Comparison of ENCODE assay signal across 11 cellular contexts in the genomic region with DNA sequence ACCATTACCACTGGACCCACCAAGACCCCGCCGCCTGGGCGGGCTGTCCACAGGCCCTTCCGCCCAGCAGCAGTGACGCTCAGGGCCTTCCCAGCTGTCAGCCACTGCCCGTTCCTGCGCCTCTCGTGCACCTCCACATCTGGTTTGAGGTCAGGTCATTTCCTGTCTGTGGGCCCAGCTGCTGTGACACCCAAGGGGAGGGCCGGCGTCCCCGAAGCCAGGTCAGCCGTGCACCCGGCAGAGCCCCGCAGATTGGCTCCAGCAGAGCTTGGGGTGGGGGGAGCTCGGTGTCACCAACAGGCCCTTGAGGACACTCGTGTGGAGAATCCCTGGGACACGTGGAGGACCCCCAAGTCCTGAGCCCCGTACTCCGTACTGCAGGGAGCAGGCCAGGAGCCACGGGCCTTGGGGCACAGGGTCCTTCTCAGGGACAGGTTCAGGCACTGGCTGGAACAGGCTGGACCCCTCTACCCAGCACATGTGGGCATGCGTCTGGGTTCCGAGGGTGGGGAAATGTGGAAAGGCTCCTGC. TPM values are rescaled to one million over a fixed set of nuclear protein-coding genes. Genes with fewer than 3 reads are reported as not detected.
DNase-seq lines count a peak whose midpoint lies in the region; ATAC-seq and TF ChIP-seq lines count a peak whose summit lies in the region.
"Had no signal": no experiment of that assay in that cellular context is flagged by ENCODE, and none has a peak within 500 bp of the region (broad histone marks: within the 10 kb centered on the region; RNA-seq: fewer than 3 reads in every experiment).

No MANE protein-coding gene starts in this region.

- H3K4me1 ChIP-seq in Peyer's patch (peaks cover 0 to 37% (median 19%) of the 10 kb centered on the region in 4 donors), mucosa of descending colon (ENCODE audit: low read depth) (peaks cover 16% of the 10 kb centered on the region), breast epithelium (no peaks in the 10 kb centered on the region)

- H3K4me3 ChIP-seq in Peyer's patch (no peak overlapping the region), mucosa of descending colon (no peak overlapping the region), breast epithelium (no peak overlapping the region)
- H3K4me3 ChIP-seq: lung, sigmoid colon, SJCRH30 had no signal

- H3K36me3 ChIP-seq in Peyer's patch (peaks cover 0 to 64% (median 0%) of the 10 kb centered on the region in 3 donors), mucosa of descending colon (ENCODE audit: low read depth) (no peaks in the 10 kb centered on the region), breast epithelium (no peaks in the 10 kb centered on the region)

- no peak for TF ChIP-seq POLR2A in Peyer's patch (IDR thresholded peaks at IDR 0.05)
- TF ChIP-seq POLR2A in breast epithelium (IDR thresholded peaks at IDR 0.05): no peak

- H3K9me3 ChIP-seq in Peyer's patch (no peaks in the 10 kb centered on the region), mucosa of descending colon (no peaks in the 10 kb centered on the region), breast epithelium (no peaks in the 10 kb centered on the region)
- H3K9me3 ChIP-seq: sigmoid colon, SJCRH30 had no signal

- TF ChIP-seq CTCF in Peyer's patch (IDR thresholded peaks at IDR 0.05): no peak
- TF ChIP-seq CTCF in mucosa of descending colon (IDR thresholded peaks at IDR 0.05): no peak
- TF ChIP-seq CTCF in breast epithelium (IDR thresholded peaks at IDR 0.05): no peak

- H3K27ac ChIP-seq in Peyer's patch: peak overlapping the region in 1 of 4 donors; percentile 49
- H3K27ac ChIP-seq in breast epithelium: no peak overlapping the region
- H3K27ac ChIP-seq: sigmoid colon, SJCRH30 had no signal

- DNase-seq in NK-92 treated with Interleukin-12 subunit alpha and Interleukin-12 subunit beta, amount 100 ng/mL, for 24 hours (lab: John Stamatoyannopoulos, UW): peak; percentile 31
- DNase-seq in NK-92 (lab: John Stamatoyannopoulos, UW; ENCODE audit: unreplicated experiment) (no peak), Peyer's patch (peak; percentile 50 to 70 (median 55)), mucosa of descending colon (peak; percentile 29 to 69 (median 56)), globus pallidus (ENCODE audit: low spot score) (no peak), breast epithelium (ENCODE audit: low spot score in 2 of 2) (no peak)
- DNase-seq: activated CD4-positive, alpha-beta T cell treated with anti-CD3 and anti-CD28 coated beads, Interleukin-2, amount 50 U/mL, for 4 hours; sigmoid colon had no signal

- ATAC-seq in mucosa of descending colon: no peak
- ATAC-seq: stimulated activated memory B cell treated with anti-CD40 and anti-IgM and Interleukin-4, amounts not matched to agents 10 μg/mL and 1 μg/mL and 100 μg/mL, for 72 hours had no signal

- H3K27me3 ChIP-seq in Peyer's patch: no peaks in the 10 kb centered on the region
- no peaks in the 10 kb centered on the region for H3K27me3 ChIP-seq in breast epithelium
- H3K27me3 ChIP-seq: SJCRH30 had no signal

- intact Hi-C loops in mucosa of descending colon (cut with DNase I, micrococcal nuclease): no loop called here
- intact Hi-C loops in breast epithelium (cut with DNase I; ENCODE audit: low total_unique reads): no loop called here

RNA-seq across cellular contexts. Expression of gene SPATA2L, which starts 4.8 kb away (rescaled TPM):
- total RNA-seq in Peyer's patch: 10 to 100 TPM; 19.0 to 44.7 (median 36.7) TPM
- 10 to 100 TPM; 12.5 to 21.7 (median 14.4) TPM for total RNA-seq in mucosa of descending colon
- 10 to 100 TPM in 2 of 3 donors, 1 to 10 TPM in 1; 9.0 to 15.1 (median 14.3) TPM for total RNA-seq in breast epithelium

RNA-seq across cellular contexts. Expression of gene CDK10, which starts 10.2 kb away (rescaled TPM):
- total RNA-seq in Peyer's patch (100 to 1,000 TPM in 3 of 4 donors, 10 to 100 TPM in 1; 97.9 to 198 (median 158) TPM), mucosa of descending colon (100 to 1,000 TPM in 1 of 3 donors, 10 to 100 TPM in 2; 90.8 to 163 (median 94.5) TPM), breast epithelium (10 to 100 TPM; 31.2 to 84.9 (median 67.2) TPM)

RNA-seq across cellular contexts. Expression of gene VPS9D1, which starts 24.0 kb away (rescaled TPM):
- total RNA-seq in Peyer's patch (10 to 100 TPM; 14.9 to 45.9 (median 27.9) TPM), mucosa of descending colon (10 to 100 TPM; 15.3 to 20.6 (median 16.4) TPM), breast epithelium (1 to 10 TPM; 4.8 to 6.6 (median 5.4) TPM)

RNA-seq across cellular contexts. Expression of gene ZNF276, which starts 24.7 kb away (rescaled TPM):
- 100 to 1,000 TPM in 3 of 4 donors, 10 to 100 TPM in 1; 59.0 to 270 (median 125) TPM for total RNA-seq in Peyer's patch
- total RNA-seq in mucosa of descending colon: 10 to 100 TPM; 30.5 to 50.4 (median 31.6) TPM
- 10 to 100 TPM; 19.2 to 48.5 (median 31.2) TPM for total RNA-seq in breast epithelium

RNA-seq across cellular contexts. Expression of gene SPATA33, which starts 39.0 kb away (rescaled TPM):
- 10 to 100 TPM; 13.9 to 76.7 (median 25.6) TPM for total RNA-seq in Peyer's patch
- 10 to 100 TPM in 2 of 3 donors, 1 to 10 TPM in 1; 8.0 to 11.0 (median 10.7) TPM for total RNA-seq in mucosa of descending colon
- 1 to 10 TPM; 3.8 to 7.2 (median 5.9) TPM for total RNA-seq in breast epithelium

Comparison
In these comparisons a context has a peak if more than half of its experiments do, and no peak if none do; other contexts are left out.
1. DNase-seq: peak in NK-92 treated with Interleukin-12 subunit alpha and Interleukin-12 subunit beta, amount 100 ng/mL, for 24 hours (single experiment), Peyer's patch (3 of 3) and mucosa of descending colon (3 of 3); none in NK-92 (single experiment), globus pallidus (single experiment) and breast epithelium (0 of 2).